In the genomic region with DNA sequence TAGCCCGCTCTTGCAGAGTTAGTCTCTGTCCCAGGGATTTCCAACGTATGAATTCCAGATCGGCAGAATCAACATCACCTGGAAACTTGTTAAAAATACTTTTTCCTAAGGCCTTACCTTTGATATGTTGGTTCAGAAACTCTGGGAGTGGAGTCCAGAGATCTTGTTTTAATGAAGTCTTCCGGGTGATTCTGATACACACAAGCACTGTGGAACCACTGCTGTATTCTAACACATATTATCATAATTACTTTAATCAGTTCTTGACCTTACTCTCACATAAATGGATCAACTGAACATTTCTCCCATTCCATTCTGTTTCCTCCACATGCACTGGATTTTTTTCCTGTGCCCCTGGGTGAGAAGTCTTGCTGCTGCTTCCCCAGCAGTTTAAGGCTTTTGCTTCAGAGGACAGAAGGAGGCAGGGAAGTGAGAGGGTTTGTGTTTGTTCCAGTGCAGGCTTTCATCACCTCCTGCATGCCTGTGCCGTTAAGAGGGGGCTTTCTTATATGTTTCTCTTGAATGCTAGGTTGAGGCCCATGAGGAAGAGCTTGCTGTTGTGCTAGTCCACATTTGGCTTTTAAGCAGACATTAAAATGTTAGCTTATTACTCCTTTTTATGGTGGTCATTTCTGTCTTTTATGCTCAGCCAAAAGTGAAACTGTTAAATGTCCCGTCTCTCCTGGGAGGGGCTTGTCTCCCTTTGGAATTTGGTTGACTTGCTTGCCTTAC, we compare ENCODE assay signal across 11 cellular contexts. TPM values are rescaled to one million over a fixed set of nuclear protein-coding genes. Genes with fewer than 3 reads are reported as not detected.
DNase-seq lines count a peak whose midpoint lies in the region; ATAC-seq, FAIRE-seq and TF ChIP-seq lines count a peak whose summit lies in the region.
"Had no signal": no experiment of that assay in that cellular context is flagged by ENCODE, and none has a peak within 500 bp of the region (broad histone marks: within the 10 kb centered on the region; RNA-seq: fewer than 3 reads in every experiment).

No MANE protein-coding gene starts in this region.

- H3K4me3 ChIP-seq in stomach smooth muscle (ENCODE audit: low read length in 2 of 2) = peak overlapping the region; percentile 68 to 72

- no peaks in the 10 kb centered on the region for H3K27me3 ChIP-seq in stomach smooth muscle (ENCODE audit: control insufficient read depth in 1 of 2, insufficient read depth in 2 of 2, low read length in 2 of 2)

- H3K4me3 Mint-ChIP-seq in MCF 10A (ENCODE audit: unreplicated experiment) = peak overlapping the region; percentile 56

- no peak for FAIRE-seq in urothelium cell line (lab: Jason Lieb, UNC)

- TF ChIP-seq CTCF in MCF 10A (IDR thresholded peaks at IDR 0.05; ENCODE audit: unreplicated experiment) = no peak

- H3K4me1 Mint-ChIP-seq in MCF 10A (ENCODE audit: insufficient read depth, unreplicated experiment) = peaks cover 32% of the 10 kb centered on the region

- intact Hi-C loops in MCF 10A (cut with micrococcal nuclease) = no loop called here

- peak; percentile 68 for ATAC-seq in left lobe of liver
- ATAC-seq: HCT116 had no signal

- CTCF ChIA-PET in MCF 10A (lab: Yijun Ruan, JAX) = interaction anchor here (0.5 to 1.4 kb wide), 5 partner anchors 9 to 176 kb away, joined by 3 to 8 read pairs (median 4); no protein-coding TSS in a partner anchor

- H3K9ac ChIP-seq in stomach smooth muscle (ENCODE audit: low read length in 2 of 2) = peak overlapping the region; percentile 0 to 39

- H3K27me3 Mint-ChIP-seq in MCF 10A (ENCODE audit: insufficient read depth, unreplicated experiment) = no peaks in the 10 kb centered on the region

- H3K36me3 Mint-ChIP-seq in MCF 10A (ENCODE audit: insufficient read depth, unreplicated experiment) = no peaks in the 10 kb centered on the region

- BruUV-seq in MCF 10A (replicated peaks; lab: Mats Ljungman, UMichigan) = no TSS peak

- H3K27ac ChIP-seq in stomach smooth muscle (ENCODE audit: low read length) = peak overlapping the region; percentile 12

- H3K4me1 ChIP-seq in stomach smooth muscle (ENCODE audit: control insufficient read depth, insufficient read depth, low read length) = no peaks in the 10 kb centered on the region

- no peaks in the 10 kb centered on the region for H3K9me3 ChIP-seq in stomach smooth muscle (ENCODE audit: control insufficient read depth in 2 of 2, low read length in 2 of 2)

- POLR2A ChIA-PET in MCF 10A (lab: Yijun Ruan, JAX) = interaction anchor here (0.7 to 0.9 kb wide), 3 partner anchors 29 to 151 kb away, joined by 3 read pairs; no protein-coding TSS in a partner anchor

- peak; percentile 1 for DNase-seq in DMS 273 (lab: John Stamatoyannopoulos, UW; ENCODE audit: unreplicated experiment)
- no peak for DNase-seq in DMS 273 treated with DMSO at 0.1 percent for 48 hours (lab: John Stamatoyannopoulos, UW)
- DNase-seq in MCF 10A (ENCODE audit: unreplicated experiment) = no peak
- DNase-seq in left lobe of liver (ENCODE audit: low spot score) = no peak
- DNase-seq in occipital lobe (lab: John Stamatoyannopoulos, UW) = no peak
- DNase-seq in GDM1 (lab: John Stamatoyannopoulos, UW) = no peak
- DNase-seq in urothelium cell line (ENCODE audit: low spot score) = no peak
- DNase-seq: cerebellar nuclear complex; NK-92 treated with Interleukin-12 subunit alpha and Interleukin-12 subunit beta, amount 100 ng/mL, for 24 hours had no signal

- H3K36me3 ChIP-seq in stomach smooth muscle (ENCODE audit: control insufficient read depth in 2 of 2, insufficient read depth in 2 of 2, low read length in 2 of 2) = no peaks in the 10 kb centered on the region

- H3K27ac Mint-ChIP-seq in MCF 10A (ENCODE audit: low read depth, unreplicated experiment) = no peak overlapping the region

- no peaks in the 10 kb centered on the region for H3K9me3 Mint-ChIP-seq in MCF 10A (ENCODE audit: unreplicated experiment)

RNA-seq across cellular contexts. Expression of gene CCSER2, which starts 32.4 kb away (rescaled TPM):
- total RNA-seq in MCF 10A (2022) = 62.2 and 70.0 TPM in 2 replicates
- 13.9 TPM for total RNA-seq in left lobe of liver
- 102 TPM for total RNA-seq in occipital lobe
